1 cellular context compared by ENCODE assay signal in genomic region chr14:88256997-88257755, GRCh38.
TF ChIP-seq lines count a peak whose summit lies in the region.

No MANE protein-coding gene starts in this region.

TF ChIP-seq in H1, 55 proteins besides CTCF, POLR2A, EP300 and RAD21 (continued from another document):
- TF ChIP-seq FOSL1 (IDR thresholded peaks at IDR 0.05; ENCODE audit: insufficient read depth, low read depth, low read length) (no peak), EZH2 (IDR thresholded peaks at IDR 0.05; ENCODE audit: low read depth, low read length, severe bottlenecking) (no peak), CBX5 (IDR thresholded peaks at IDR 0.05; ENCODE audit: low read depth, low read length) (no peak), ATF3 (IDR thresholded peaks at IDR 0.05; ENCODE audit: insufficient read depth, low read depth, low read length) (no peak), USF2 (IDR thresholded peaks at IDR 0.05; ENCODE audit: low read length) (no peak), KDM1A (IDR thresholded peaks at IDR 0.05; ENCODE audit: borderline replicate concordance, low read length) (no peak), KDM5A (IDR thresholded peaks at IDR 0.05; ENCODE audit: low read length) (no peak), TBP (IDR thresholded peaks at IDR 0.05; ENCODE audit: low read depth, low read length) (no peak)
